Comparison of ENCODE assay signal across 18 cellular contexts in the genomic region with DNA sequence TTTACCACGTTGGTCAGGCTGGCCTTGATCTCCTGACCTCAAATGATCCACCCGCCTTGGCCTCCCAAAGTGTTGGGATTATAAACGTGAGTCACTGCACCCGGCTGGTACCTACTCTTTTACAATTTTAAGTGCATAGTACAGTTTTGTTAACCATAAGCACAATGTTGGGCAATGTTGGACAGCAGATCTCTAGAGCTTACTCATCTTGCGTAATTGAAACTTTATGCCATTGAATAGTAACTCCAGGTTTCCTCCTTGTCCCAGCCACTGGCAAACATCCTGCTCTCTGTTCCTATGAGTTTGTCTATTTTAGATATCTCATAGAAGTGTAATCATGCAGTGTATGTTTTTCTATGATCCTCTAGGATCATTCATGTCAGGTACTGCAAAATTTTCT. TPM values are rescaled to one million over a fixed set of nuclear protein-coding genes. Genes with fewer than 3 reads are reported as not detected.
DNase-seq lines count a peak whose midpoint lies in the region; ATAC-seq lines count a peak whose summit lies in the region.
"Had no signal": no experiment of that assay in that cellular context is flagged by ENCODE, and none has a peak within 500 bp of the region (broad histone marks: within the 10 kb centered on the region; RNA-seq: fewer than 3 reads in every experiment).

No MANE protein-coding gene starts in this region.

- H3K4me2 ChIP-seq in GM23248 (ENCODE audit: unreplicated experiment): no peak overlapping the region
- H3K4me2 ChIP-seq: PC-9 had no signal

- H3K27me3 ChIP-seq in GM23248 (replicated peaks; ENCODE audit: insufficient read depth) (no peaks in the 10 kb centered on the region), adipocyte (replicated peaks; ENCODE audit: control insufficient read depth, insufficient read depth, low read length) (no peaks in the 10 kb centered on the region)

- ATAC-seq in HG02870 (IDR thresholded peaks at IDR 0.05; ENCODE audit: unreplicated experiment): no peak
- ATAC-seq: activated CD8-positive, alpha-beta memory T cell treated with anti-CD3 and anti-CD28 coated beads, Interleukin-2, amount 10 ng/mL, durations not matched to agents 7 days and 5 days; left cardiac atrium had no signal

- H3K36me3 ChIP-seq in GM23248 (ENCODE audit: low read depth) (no peaks in the 10 kb centered on the region), adipocyte (ENCODE audit: control insufficient read depth, insufficient read depth, low read length, severe bottlenecking) (no peaks in the 10 kb centered on the region)

- H3K4me1 ChIP-seq in GM23248 (ENCODE audit: insufficient read depth): peaks cover 6% of the 10 kb centered on the region; the same call in 1 of the 2 replicates
- peaks cover 5% of the 10 kb centered on the region for H3K4me1 ChIP-seq in adipocyte (ENCODE audit: control insufficient read depth, insufficient read depth, low read length)

- peaks cover 12% of the 10 kb centered on the region for H3F3A ChIP-seq in GM23248 (ENCODE audit: insufficient read depth)

- H3K79me2 ChIP-seq in GM23248 (ENCODE audit: insufficient read depth): no peaks in the 10 kb centered on the region

- H3K27ac ChIP-seq in GM23248: no peak overlapping the region
- H3K27ac ChIP-seq: PC-9, SK-N-MC had no signal

- no peaks in the 10 kb centered on the region for H3K9me2 ChIP-seq in GM23248 (ENCODE audit: insufficient read depth)

- H3K9ac ChIP-seq in GM23248: no peak overlapping the region
- no peak overlapping the region for H3K9ac ChIP-seq in adipocyte (ENCODE audit: low read length)

- in situ Hi-C loops in GM23248 (cut with MboI): loop anchor here (10.0 kb wide), 1 partner anchor 95 kb away; no protein-coding TSS in a partner anchor

- H3K4me3 ChIP-seq in GM23248 (no peak overlapping the region), adipocyte (ENCODE audit: low read length) (no peak overlapping the region)
- H3K4me3 ChIP-seq: PC-9, SK-N-MC had no signal

- no peaks in the 10 kb centered on the region for H4K20me1 ChIP-seq in GM23248 (ENCODE audit: insufficient read depth)

- DNase-seq in GM23248 (peak; percentile 70), MV-4-11 (lab: John Stamatoyannopoulos, UW) (peak; percentile 76), adipocyte (ENCODE audit: low read depth) (peak; percentile 72), iris pigment epithelial cell (ENCODE audit: low read depth) (peak; percentile 37), NCI-H2081 treated with DMSO at 0.1 percent for 48 hours (lab: John Stamatoyannopoulos, UW) (no peak), kidney tubule cell (ENCODE audit: low spot score) (no peak)
- DNase-seq in activated effector memory CD4-positive, alpha-beta T cell treated with anti-CD3 and anti-CD28 coated beads, Interleukin-2, amount 50 U/mL, for 16 hours: no peak
- DNase-seq: activated CD8-positive, alpha-beta memory T cell treated with anti-CD3 and anti-CD28 coated beads, Interleukin-2, amount 10 ng/mL, durations not matched to agents 7 days and 5 days; left cardiac atrium; NCI-H1048; NCI-H2081; NCI-H510A treated with DMSO at 0.1 percent for 48 hours; stimulated activated naive CD4-positive, alpha-beta T cell treated with Interleukin-2 at 50 U/mL for 16 hours; T1000; trophoblast cell had no signal

- no peaks in the 10 kb centered on the region for H3K9me3 ChIP-seq in GM23248 (ENCODE audit: low read depth)
- H3K9me3 ChIP-seq in adipocyte (ENCODE audit: control insufficient read depth, low read length): peaks cover 3% of the 10 kb centered on the region

- 46 to 48% methylated on average over 5 of the region's 5 CpGs for WGBS in GM23248 (ENCODE audit: low coverage in 1 of 2, low lambda C conversion rate in 2 of 2, missing lambda C conversion rate in 2 of 2), 2 experiments

- H2AFZ ChIP-seq in GM23248: no peak overlapping the region
- H2AFZ ChIP-seq: PC-9 had no signal

RNA-seq across cellular contexts. Expression of gene CPE, which starts 9.3 kb away (rescaled TPM):
- 66.9 and 77.9 TPM in 2 replicates for total RNA-seq in GM23248 (2014; rRNA removed; shearing (Covaris generic))
- polyA plus RNA-seq in GM23248 (2016; fragmentation: Nextera tagmentation; extraction: Ambion mirVana): 51.0 and 53.9 TPM in 2 replicates
- total RNA-seq: activated CD8-positive, alpha-beta memory T cell treated with anti-CD3 and anti-CD28 coated beads, Interleukin-2, amount 10 ng/mL, durations not matched to agents 7 days and 5 days had no signal

RNA-seq across cellular contexts. Expression of gene MSMO1, which starts 42.1 kb away (rescaled TPM):
- total RNA-seq in GM23248 (2014; rRNA removed; shearing (Covaris generic)): 72.2 and 80.9 TPM in 2 replicates
- 70.9 and 72.7 TPM in 2 replicates for polyA plus RNA-seq in GM23248 (2016; fragmentation: Nextera tagmentation; extraction: Ambion mirVana)

Comparison
In these comparisons a context has a peak if more than half of its experiments do, and no peak if none do; other contexts are left out.
1. DNase-seq: peak in GM23248 (single experiment), MV-4-11 (single experiment), adipocyte (single experiment) and iris pigment epithelial cell (single experiment); none in NCI-H2081 treated with DMSO at 0.1 percent for 48 hours (single experiment), activated effector memory CD4-positive, alpha-beta T cell treated with anti-CD3 and anti-CD28 coated beads, Interleukin-2, amount 50 U/mL, for 16 hours (single experiment) and kidney tubule cell (single experiment).